8 cellular contexts compared by ENCODE assay signal in genomic region chr19:802497-802887, GRCh38. TPM values are rescaled to one million over a fixed set of nuclear protein-coding genes. Genes with fewer than 3 reads are reported as not detected.
DNase-seq lines count a peak whose midpoint lies in the region; ATAC-seq and TF ChIP-seq lines count a peak whose summit lies in the region.
"Had no signal": no experiment of that assay in that cellular context is flagged by ENCODE, and none has a peak within 500 bp of the region (broad histone marks: within the 10 kb centered on the region; RNA-seq: fewer than 3 reads in every experiment).

No MANE protein-coding gene starts in this region.

- DNase-seq in NCI-H2171 treated with DMSO at 0.1 percent for 48 hours (lab: John Stamatoyannopoulos, UW) = peak; percentile 13
- DNase-seq in NCI-H2171 (lab: John Stamatoyannopoulos, UW) = no peak
- DNase-seq in coronary artery (ENCODE audit: low spot score) = no peak
- no peak for DNase-seq in gastrocnemius medialis
- no peak for DNase-seq in SKM-1 (lab: John Stamatoyannopoulos, UW; ENCODE audit: unreplicated experiment)
- no peak for DNase-seq in NCI-H524 (lab: John Stamatoyannopoulos, UW)
- DNase-seq: T-helper 9 cell had no signal

- TF ChIP-seq POLR2A in gastrocnemius medialis (IDR thresholded peaks at IDR 0.05) = no peak

- no peak for TF ChIP-seq CTCF in coronary artery (IDR thresholded peaks at IDR 0.05)
- no peak for TF ChIP-seq CTCF in gastrocnemius medialis (IDR thresholded peaks at IDR 0.05 in 4 of 5, conservative IDR thresholded peaks at IDR 0.05 in 1 of 5)

- H3K4me3 ChIP-seq in coronary artery (peak overlapping the region; percentile 94), gastrocnemius medialis (peak overlapping the region; percentile 27 to 79 (median 42))

- in situ Hi-C loops in gastrocnemius medialis (cut with MboI; ENCODE audit: low sequenced_read_pairs in 4 of 4) = no loop called here

- intact Hi-C loops in gastrocnemius medialis (cut with DNase I; ENCODE audit: low total_unique reads) = no loop called here

- H3K36me3 ChIP-seq in gastrocnemius medialis = peaks cover 0 to 37% of the 10 kb centered on the region in 2 donors

- peak overlapping the region in 1 of 2 donors; percentile 80 for H3K27ac ChIP-seq in coronary artery
- H3K27ac ChIP-seq in gastrocnemius medialis = peak overlapping the region; percentile 13 to 89 (median 56)

- ATAC-seq in gastrocnemius medialis = no peak

- H3K27me3 ChIP-seq in gastrocnemius medialis = no peaks in the 10 kb centered on the region

- H3K9me3 ChIP-seq in gastrocnemius medialis = no peaks in the 10 kb centered on the region

- peaks cover 49 to 59% of the 10 kb centered on the region in 2 donors for H3K4me1 ChIP-seq in gastrocnemius medialis

RNA-seq across cellular contexts. Expression of gene PTBP1, which starts 5.2 kb away (rescaled TPM):
- 10 to 100 TPM; 29.8 to 51.7 (median 36.7) TPM for total RNA-seq in gastrocnemius medialis

RNA-seq across cellular contexts. Expression of gene PLPPR3, which starts 19.3 kb away (rescaled TPM):
- not detected for total RNA-seq in gastrocnemius medialis

RNA-seq across cellular contexts. Expression of gene AZU1, which starts 25.1 kb away (rescaled TPM):
- not detected for total RNA-seq in gastrocnemius medialis
- total RNA-seq: A172 had no signal

RNA-seq across cellular contexts. Expression of gene PRTN3, which starts 38.3 kb away (rescaled TPM):
- total RNA-seq in gastrocnemius medialis = under 1 TPM in 1 of 4 donors, not detected in 3; 0.51 TPM

RNA-seq across cellular contexts. Expression of gene ELANE, which starts 49.6 kb away (rescaled TPM):
- under 1 TPM in 2 of 4 donors, not detected in 2; 0.46 to 0.84 TPM for total RNA-seq in gastrocnemius medialis
- total RNA-seq: A172 had no signal
